ENCODE assay signal across 10 cellular contexts in the genomic region with DNA sequence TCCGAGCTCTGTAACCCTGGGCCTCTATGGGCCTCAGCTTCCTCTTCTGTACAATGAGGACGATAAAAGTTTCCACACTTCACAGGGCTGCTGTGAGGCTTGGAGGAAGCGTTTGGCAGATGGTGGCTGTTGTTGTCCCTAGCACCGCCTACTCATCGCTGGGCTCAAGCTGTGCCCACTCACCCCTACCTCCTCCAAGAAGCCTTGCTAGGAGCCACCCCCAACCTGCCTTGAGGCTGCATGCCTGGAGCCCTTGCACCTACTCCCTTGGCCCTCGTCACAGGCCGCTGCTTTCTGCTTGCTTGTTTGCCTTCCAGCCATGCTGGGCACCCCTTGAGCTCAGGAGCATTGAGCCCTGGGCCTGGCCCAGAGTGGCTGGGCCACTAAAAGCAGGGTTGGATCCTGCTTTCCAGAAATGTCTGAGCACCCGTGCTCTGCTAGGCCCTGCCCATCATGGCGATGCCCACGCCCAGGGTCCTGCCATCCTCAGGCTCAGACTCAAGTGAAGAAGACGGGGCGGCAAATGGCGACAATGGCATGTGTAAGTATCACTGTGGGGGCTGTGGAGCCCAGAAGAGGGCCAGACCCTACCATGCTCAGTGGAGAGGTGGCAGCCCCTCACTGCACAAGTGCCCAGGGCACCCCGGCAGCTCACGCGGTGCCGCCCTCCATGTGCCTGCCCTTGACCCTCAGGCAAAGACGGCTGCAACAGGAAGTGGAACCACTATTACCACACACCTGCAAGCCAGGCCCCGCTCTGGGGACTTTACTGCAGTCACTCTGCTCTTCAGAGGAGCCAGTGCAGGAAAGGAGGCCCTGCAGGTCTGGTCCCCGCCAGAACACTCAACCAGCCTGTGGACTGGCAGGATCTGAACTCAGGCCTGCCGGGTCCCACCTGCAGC. TPM values are rescaled to one million over a fixed set of nuclear protein-coding genes. Genes with fewer than 3 reads are reported as not detected.
DNase-seq lines count a peak whose midpoint lies in the region; ATAC-seq and TF ChIP-seq lines count a peak whose summit lies in the region.
"Had no signal": no experiment of that assay in that cellular context is flagged by ENCODE, and none has a peak within 500 bp of the region (broad histone marks: within the 10 kb centered on the region; RNA-seq: fewer than 3 reads in every experiment).

No MANE protein-coding gene starts in this region.

- H3K36me3 ChIP-seq in uterus: no peaks in the 10 kb centered on the region

- H3K9me3 ChIP-seq in uterus: no peaks in the 10 kb centered on the region

- TF ChIP-seq POLR2A in uterus (IDR thresholded peaks at IDR 0.05): no peak

- DNase-seq in activated CD4-positive, CD25-positive, alpha-beta regulatory T cell treated with anti-CD3 and anti-CD28 coated beads, Interleukin-2, amount 50 U/mL, for 72 hours: peak; percentile 57
- DNase-seq in left lobe of liver (ENCODE audit: low spot score): no peak
- no peak for DNase-seq in uterus
- no peak for DNase-seq in HuH-7.5 (ENCODE audit: low spot score)

- H3K4me3 ChIP-seq in uterus: no peak overlapping the region

- no peak overlapping the region for H3K27ac ChIP-seq in uterus
- H3K27ac ChIP-seq: KMS-11 had no signal

- intact Hi-C loops in uterus (cut with DNase I; ENCODE audit: low total_unique reads): no loop called here

- no peak for TF ChIP-seq CTCF in uterus (IDR thresholded peaks at IDR 0.05)

- ATAC-seq in GM18498 (IDR thresholded peaks at IDR 0.05; ENCODE audit: unreplicated experiment): peak; percentile 42
- peak; percentile 44 for ATAC-seq in HG02943 (IDR thresholded peaks at IDR 0.05; ENCODE audit: low read depth, unreplicated experiment)
- peak; percentile 5 for ATAC-seq in left lobe of liver
- ATAC-seq in HG02973 (IDR thresholded peaks at IDR 0.05; ENCODE audit: unreplicated experiment): no peak
- no peak for ATAC-seq in GM19395 (IDR thresholded peaks at IDR 0.05; ENCODE audit: unreplicated experiment)

- peaks cover 0 to 2% of the 10 kb centered on the region in 2 donors for H3K4me1 ChIP-seq in uterus

- no peaks in the 10 kb centered on the region for H3K27me3 ChIP-seq in uterus

RNA-seq across cellular contexts. Expression of a gene that starts 9.5 kb away (rescaled TPM):
- 31.5 TPM for total RNA-seq in left lobe of liver
- total RNA-seq in uterus: 10 to 100 TPM in 3 of 4 donors, 1 to 10 TPM in 1; 5.0 to 86.6 (median 52.3) TPM

RNA-seq across cellular contexts. Expression of a gene that starts 17.0 kb away (rescaled TPM):
- total RNA-seq in left lobe of liver: 7.8 TPM
- total RNA-seq in uterus: 10 to 100 TPM in 3 of 4 donors, 1 to 10 TPM in 1; 7.4 to 36.5 (median 13.4) TPM

RNA-seq across cellular contexts. Expression of a gene that starts 28.3 kb away (rescaled TPM):
- total RNA-seq in left lobe of liver: 3.0 TPM
- total RNA-seq in uterus: 1 to 10 TPM in 1 of 4 donors, not detected in 3; 7.8 TPM
- total RNA-seq: dermis microvascular lymphatic vessel endothelial cell had no signal

RNA-seq across cellular contexts. Expression of a gene that starts 55.4 kb away (rescaled TPM):
- total RNA-seq in left lobe of liver (5.5 TPM), uterus (10 to 100 TPM in 1 of 4 donors, 1 to 10 TPM in 3; 1.8 to 14.0 (median 5.3) TPM)

Comparison
In these comparisons a context has a peak if more than half of its experiments do, and no peak if none do; other contexts are left out.
1. ATAC-seq: peak in GM18498 (single experiment), HG02943 (single experiment) and left lobe of liver (single experiment); none in HG02973 (single experiment) and GM19395 (single experiment).